In the genomic region with DNA sequence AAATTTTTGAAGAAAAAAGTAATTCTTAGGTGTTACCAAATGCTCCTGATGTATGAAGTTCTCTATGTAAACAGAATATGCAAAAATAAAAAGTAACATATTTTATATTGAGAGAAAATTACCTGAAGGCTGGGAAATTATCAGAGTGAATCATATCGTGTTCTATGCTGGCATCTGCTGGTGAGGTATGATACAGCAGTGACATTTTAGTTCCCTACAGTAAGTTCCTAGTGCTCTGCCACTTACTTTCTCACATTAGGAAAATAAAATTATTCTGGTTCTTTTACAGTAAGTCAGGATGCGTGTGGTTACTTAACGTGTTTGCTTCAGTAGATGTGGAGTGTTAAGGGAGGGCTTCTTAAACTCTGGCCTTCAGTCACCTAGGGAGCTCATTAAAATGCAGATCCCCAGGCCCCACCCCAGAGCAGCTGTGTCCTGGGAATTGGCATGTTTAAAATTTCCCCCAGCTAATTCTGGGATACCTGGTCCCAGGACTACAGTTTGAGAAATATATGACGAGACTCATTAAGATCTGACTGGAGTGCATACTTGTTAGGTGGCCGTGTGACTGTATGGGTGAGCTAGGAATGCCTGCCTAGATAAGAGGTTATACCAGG, we compare ENCODE assay signal across 1 cellular context.
TF ChIP-seq lines count a peak whose summit lies in the region.

No MANE protein-coding gene starts in this region.

TF ChIP-seq in K562, 482 proteins besides CTCF, POLR2A, EP300 and RAD21:
- TF ChIP-seq FOSL1 (tag; conservative IDR thresholded peaks at IDR 0.05) (0 out of 2 replicates have a peak, but pooled peaks have one; percentile 38), MEF2D (tag; conservative IDR thresholded peaks at IDR 0.05; ENCODE audit: low read depth) (no peak), MECOM (CRISPR knock-in tag; IDR thresholded peaks at IDR 0.05) (no peak), RBM34 (IDR thresholded peaks at IDR 0.05; ENCODE audit: borderline replicate concordance, insufficient read depth, low read length) (no peak), ADNP (tag; IDR thresholded peaks at IDR 0.05) (peak; percentile 63), ZNF778 (CRISPR knock-in tag; IDR thresholded peaks at IDR 0.05) (no peak), SMC3 (conservative IDR thresholded peaks at IDR 0.05; ENCODE audit: insufficient read depth, low read depth, low read length) (peak; percentile 68), NCOA2 (IDR thresholded peaks at IDR 0.05; ENCODE audit: partially characterized antibody in 2 of 2) (no peak)
- TF ChIP-seq, protein P1, sequence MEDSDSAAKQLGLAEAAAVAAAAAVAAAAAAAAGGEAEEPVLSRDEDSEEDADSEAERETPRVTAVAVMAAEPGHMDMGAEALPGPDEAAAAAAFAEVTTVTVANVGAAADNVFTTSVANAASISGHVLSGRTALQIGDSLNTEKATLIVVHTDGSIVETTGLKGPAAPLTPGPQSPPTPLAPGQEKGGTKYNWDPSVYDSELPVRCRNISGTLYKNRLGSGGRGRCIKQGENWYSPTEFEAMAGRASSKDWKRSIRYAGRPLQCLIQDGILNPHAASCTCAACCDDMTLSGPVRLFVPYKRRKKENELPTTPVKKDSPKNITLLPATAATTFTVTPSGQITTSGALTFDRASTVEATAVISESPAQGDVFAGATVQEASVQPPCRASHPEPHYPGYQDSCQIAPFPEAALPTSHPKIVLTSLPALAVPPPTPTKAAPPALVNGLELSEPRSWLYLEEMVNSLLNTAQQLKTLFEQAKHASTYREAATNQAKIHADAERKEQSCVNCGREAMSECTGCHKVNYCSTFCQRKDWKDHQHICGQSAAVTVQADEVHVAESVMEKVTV (CRISPR knock-in tag; IDR thresholded peaks at IDR 0.05), result peak; percentile 66
